In the genomic region with DNA sequence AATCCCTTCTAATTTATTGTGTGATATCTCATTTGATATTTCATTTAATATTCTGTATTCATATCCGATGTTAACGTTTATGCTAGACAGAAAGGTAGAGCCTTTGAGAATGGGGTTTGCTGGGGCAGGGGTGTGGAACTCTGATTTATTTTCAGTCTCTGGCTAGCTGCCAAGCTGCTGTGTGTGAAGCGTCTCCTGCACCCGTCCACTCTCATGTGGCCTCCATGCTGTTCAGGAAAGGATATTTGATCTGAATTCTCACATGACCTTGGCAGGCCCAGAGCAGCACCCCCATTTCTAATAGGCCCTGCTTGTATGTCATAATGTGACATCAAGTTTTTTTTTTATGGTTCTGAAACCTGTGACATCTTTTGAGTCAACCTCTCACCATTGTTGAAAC, we compare ENCODE assay signal across 9 cellular contexts. TPM values are rescaled to one million over a fixed set of nuclear protein-coding genes. Genes with fewer than 3 reads are reported as not detected.
DNase-seq lines count a peak whose midpoint lies in the region; ATAC-seq and TF ChIP-seq lines count a peak whose summit lies in the region.
"Had no signal": no experiment of that assay in that cellular context is flagged by ENCODE, and none has a peak within 500 bp of the region (broad histone marks: within the 10 kb centered on the region; RNA-seq: fewer than 3 reads in every experiment).

No MANE protein-coding gene starts in this region.

- H3K4me3 Mint-ChIP-seq in CD4-positive, CD25-positive, alpha-beta regulatory T cell = peak overlapping the region in 3 of 4 donors; percentile 43 to 88 (median 63)

- no peak overlapping the region for H3K4me3 ChIP-seq in CD4-positive, CD25-positive, alpha-beta regulatory T cell (ENCODE audit: low read depth, low read length)
- H3K4me3 ChIP-seq in body of pancreas (no peak overlapping the region), right cardiac atrium (ENCODE audit: low read length) (peak overlapping the region; percentile 49), sigmoid colon (peak overlapping the region in 3 of 4 donors; percentile 59 to 71 (median 64))

- TF ChIP-seq CTCF in body of pancreas (IDR thresholded peaks at IDR 0.05) (no peak), sigmoid colon (IDR thresholded peaks at IDR 0.05) (no peak)

- ATAC-seq in CD4-positive, CD25-positive, alpha-beta regulatory T cell (ENCODE audit: low read depth in 2 of 2) = no peak
- ATAC-seq in body of pancreas (no peak), right cardiac atrium (no peak), HG02973 (IDR thresholded peaks at IDR 0.05; ENCODE audit: unreplicated experiment) (no peak), GM18861 (IDR thresholded peaks at IDR 0.05; ENCODE audit: unreplicated experiment) (no peak)

- H3K36me3 Mint-ChIP-seq in CD4-positive, CD25-positive, alpha-beta regulatory T cell = peaks cover 7% of the 10 kb centered on the region

- 29% methylated on average over 4 of the region's 4 CpGs for WGBS in body of pancreas, 2 donors
- 27% methylated on average over 4 of the region's 4 CpGs for WGBS in right cardiac atrium
- 71 to 72% methylated on average over 4 of the region's 4 CpGs for WGBS in sigmoid colon, 2 donors

- no peak for DNase-seq in CD4-positive, CD25-positive, alpha-beta regulatory T cell
- DNase-seq in body of pancreas (peak in 2 of 4 donors; percentile 39 to 40), right cardiac atrium (no peak), sigmoid colon (no peak), head of caudate nucleus (no peak), DMS79 treated with DMSO at 0.1 percent for 48 hours (lab: John Stamatoyannopoulos, UW) (no peak)
- DNase-seq: GDM1 had no signal

- peaks cover 12% of the 10 kb centered on the region for H3K4me1 ChIP-seq in CD4-positive, CD25-positive, alpha-beta regulatory T cell (ENCODE audit: control insufficient read depth, insufficient read depth, low read length, poor library complexity, severe bottlenecking)
- peaks cover 61% of the 10 kb centered on the region for H3K4me1 ChIP-seq in body of pancreas
- H3K4me1 ChIP-seq in right cardiac atrium (ENCODE audit: control insufficient read depth, insufficient read depth, low read length) = peaks cover 11% of the 10 kb centered on the region
- peaks cover 0 to 18% (median 6%) of the 10 kb centered on the region in 4 donors for H3K4me1 ChIP-seq in sigmoid colon

- TF ChIP-seq EP300 in sigmoid colon (IDR thresholded peaks at IDR 0.05) = no peak

- TF ChIP-seq POLR2A in body of pancreas (IDR thresholded peaks at IDR 0.05) (peak in 2 of 3 donors; percentile 24 to 30), sigmoid colon (IDR thresholded peaks at IDR 0.05) (no peak)

- intact Hi-C loops in body of pancreas (cut with DNase I) = no loop called here
- intact Hi-C loops in right cardiac atrium (cut with DNase I) = loop anchor here in 2 of 4 donors (5.0 to 10.0 kb wide), 2 partner anchors 42 to 69 kb away; no protein-coding TSS in a partner anchor
- intact Hi-C loops in sigmoid colon (cut with DNase I) = loop anchor here (5.0 kb wide), 1 partner anchor 92 kb away; no protein-coding TSS in a partner anchor
- intact Hi-C loops in head of caudate nucleus (cut with DNase I) = no loop called here

- H3K27me3 ChIP-seq in CD4-positive, CD25-positive, alpha-beta regulatory T cell (ENCODE audit: control insufficient read depth, insufficient read depth, low read length) = no peaks in the 10 kb centered on the region
- H3K27me3 ChIP-seq in body of pancreas (no peaks in the 10 kb centered on the region), right cardiac atrium (ENCODE audit: control insufficient read depth, insufficient read depth) (no peaks in the 10 kb centered on the region), sigmoid colon (no peaks in the 10 kb centered on the region)

- peaks cover 5 to 39% (median 27%) of the 10 kb centered on the region in 4 donors for H3K4me1 Mint-ChIP-seq in CD4-positive, CD25-positive, alpha-beta regulatory T cell

- H3K27ac ChIP-seq in CD4-positive, CD25-positive, alpha-beta regulatory T cell (ENCODE audit: insufficient read depth, low read length, poor library complexity, severe bottlenecking) = no peak overlapping the region
- H3K27ac ChIP-seq in body of pancreas (peak overlapping the region in 3 of 4 donors; percentile 91 to 98 (median 93)), right cardiac atrium (ENCODE audit: low read length) (peak overlapping the region; percentile 70), sigmoid colon (peak overlapping the region; percentile 82 to 88 (median 86))

- H3K27ac Mint-ChIP-seq in CD4-positive, CD25-positive, alpha-beta regulatory T cell = no peak overlapping the region

- H3K9me3 ChIP-seq in CD4-positive, CD25-positive, alpha-beta regulatory T cell (ENCODE audit: control insufficient read depth in 2 of 2, low read length in 2 of 2) = peaks cover 32 to 39% of the 10 kb centered on the region in 2 experiments
- no peaks in the 10 kb centered on the region for H3K9me3 ChIP-seq in body of pancreas
- H3K9me3 ChIP-seq in right cardiac atrium (ENCODE audit: control insufficient read depth, low read length) = no peaks in the 10 kb centered on the region
- peaks cover 0 to 15% (median 3%) of the 10 kb centered on the region in 4 donors for H3K9me3 ChIP-seq in sigmoid colon

- peaks cover 2% of the 10 kb centered on the region for H3K36me3 ChIP-seq in CD4-positive, CD25-positive, alpha-beta regulatory T cell (ENCODE audit: control insufficient read depth, insufficient read depth, low read length)
- H3K36me3 ChIP-seq in body of pancreas (replicated peaks in 1 of 2; ENCODE audit: insufficient read depth in 1 of 2, low read depth in 2 of 2) (no peaks in the 10 kb centered on the region), sigmoid colon (peaks cover 0 to 12% (median 0%) of the 10 kb centered on the region in 4 donors)

- H3K27me3 Mint-ChIP-seq in CD4-positive, CD25-positive, alpha-beta regulatory T cell = peaks cover 15% of the 10 kb centered on the region

- peaks cover 5 to 49% (median 10%) of the 10 kb centered on the region in 7 donors for H3K9me3 Mint-ChIP-seq in CD4-positive, CD25-positive, alpha-beta regulatory T cell

RNA-seq across cellular contexts. Expression of a gene that starts 1.6 kb away (rescaled TPM):
- total RNA-seq in CD4-positive, CD25-positive, alpha-beta regulatory T cell = 11.7 TPM
- 1 to 10 TPM; 2.0 to 5.6 (median 3.7) TPM for polyA plus RNA-seq in CD4-positive, CD25-positive, alpha-beta regulatory T cell
- total RNA-seq in body of pancreas (10 to 100 TPM; 53.4 to 55.4 TPM), right cardiac atrium (100 to 1,000 TPM in 1 of 4 donors, 10 to 100 TPM in 3; 43.2 to 111 (median 60.7) TPM), sigmoid colon (100 to 1,000 TPM in 1 of 4 donors, 10 to 100 TPM in 3; 41.0 to 144 (median 50.7) TPM)
- polyA plus RNA-seq in right cardiac atrium (32.2 TPM), sigmoid colon (10 to 100 TPM; 14.6 to 43.2 (median 34.9) TPM)

RNA-seq across cellular contexts. Expression of a gene that starts 42.7 kb away (rescaled TPM):
- not detected for total RNA-seq in CD4-positive, CD25-positive, alpha-beta regulatory T cell
- not detected for polyA plus RNA-seq in CD4-positive, CD25-positive, alpha-beta regulatory T cell
- total RNA-seq in body of pancreas (under 1 TPM in 1 of 2 donors, not detected in 1; 0.52 TPM), right cardiac atrium (under 1 TPM; 0.14 to 0.46 (median 0.36) TPM), sigmoid colon (under 1 TPM in 1 of 4 donors, not detected in 3; 0.27 TPM)
- polyA plus RNA-seq in right cardiac atrium (0.07 TPM), sigmoid colon (under 1 TPM in 2 of 3 donors, not detected in 1; 0.60 to 0.90 TPM)

Comparison
In these comparisons a context has a peak if more than half of its experiments do, and no peak if none do; other contexts are left out.
1. H3K4me3 ChIP-seq: peak in right cardiac atrium (single experiment) and sigmoid colon (3 of 4); none in CD4-positive, CD25-positive, alpha-beta regulatory T cell (single experiment) and body of pancreas (0 of 2).
2. POLR2A ChIP-seq: peak in body of pancreas (2 of 3); none in sigmoid colon (0 of 2).